Comparison of ENCODE assay signal across 8 cellular contexts in genomic region chr6:63635563-63636515, GRCh38.
DNase-seq lines count a peak whose midpoint lies in the region; ATAC-seq and TF ChIP-seq lines count a peak whose summit lies in the region.

TSS of gene PHF3 (plus strand) at chr6:63635802. CDS start at chr6:63646552, 10,750 bp downstream.

- H3K27ac ChIP-seq in caudate nucleus (ENCODE audit: low read depth, low read length) = peak within 1 kb of the TSS; percentile 96

- DNase-seq in AG10803 (ENCODE audit: low read depth) (peak; percentile 83), NCI-H345 treated with DMSO at 0.1 percent for 48 hours (lab: John Stamatoyannopoulos, UW; ENCODE audit: unreplicated experiment) (peak; percentile 85), caudate nucleus (lab: John Stamatoyannopoulos, UW) (peak in 60 of 61 donors; percentile 62 to 96 (median 89)), inferior parietal cortex (ENCODE audit: extremely low spot score) (peak; percentile 89)
- peak; percentile 69 to 85 (median 80) for DNase-seq in activated CD4-positive, CD25-positive, alpha-beta regulatory T cell (lab: John Stamatoyannopoulos, UW)
- DNase-seq in stimulated activated CD4-positive, alpha-beta T cell treated with anti-CD3 and anti-CD28 coated beads, Interleukin-12 subunit alpha, Interleukin-12 subunit beta, amount 100 ng/mL, for 24 hours (ENCODE audit: low read depth in 2 of 2) = peak; percentile 79 to 84

- peak; percentile 86 for ATAC-seq in GM19025 (IDR thresholded peaks at IDR 0.05; ENCODE audit: low read depth, unreplicated experiment)
- ATAC-seq in HG03280 (IDR thresholded peaks at IDR 0.05; ENCODE audit: unreplicated experiment) = peak; percentile 87

- peak; percentile 17 for TF ChIP-seq CTCF in AG10803 (conservative IDR thresholded peaks at IDR 0.05; ENCODE audit: low read length)

- peak within 1 kb of the TSS; percentile 81 for H3K4me3 ChIP-seq in AG10803 (ENCODE audit: low read length)

Comparison
In these comparisons a context has a peak if more than half of its experiments do, and no peak if none do; other contexts are left out.
1. Peak in every context shown above with its lines: DNase-seq, ATAC-seq, H3K4me3 ChIP-seq and H3K27ac ChIP-seq.